Comparison of ENCODE assay signal across 7 cellular contexts in genomic region chr1:161513939-161514338, GRCh38. TPM values are rescaled to one million over a fixed set of nuclear protein-coding genes. Genes with fewer than 3 reads are reported as not detected.
"Had no signal": no experiment of that assay in that cellular context is flagged by ENCODE, and none has a peak within 500 bp of the region (broad histone marks: within the 10 kb centered on the region; RNA-seq: fewer than 3 reads in every experiment).

No MANE protein-coding gene starts in this region.

RNA-seq across cellular contexts. Expression of gene FCGR2A, which starts 8.7 kb away (rescaled TPM):
- total RNA-seq: activated CD4-positive, alpha-beta T cell treated with anti-CD3 and anti-CD28 coated beads for 36 hours; activated naive CD4-positive, alpha-beta T cell treated with anti-CD3 and anti-CD28 coated beads for 36 hours; cardiac muscle cell; neural crest cell had no signal
- polyA plus RNA-seq: cardiac muscle cell had no signal

RNA-seq across cellular contexts. Expression of gene HSPA6, which starts 10.4 kb away (rescaled TPM):
- total RNA-seq: cardiac muscle cell, neural crest cell had no signal
- polyA plus RNA-seq: cardiac muscle cell had no signal

RNA-seq across cellular contexts. Expression of gene FCGR3A, which starts 35.7 kb away (rescaled TPM):
- total RNA-seq: activated CD4-positive, alpha-beta memory T cell treated with anti-CD3 and anti-CD28 coated beads for 36 hours; activated CD4-positive, alpha-beta T cell treated with anti-CD3 and anti-CD28 coated beads for 36 hours; activated T-helper 2 cell treated with anti-CD3 and anti-CD28 coated beads, Interferon-gamma antibody, Interleukin-2, Interleukin-4, amounts not matched to agents 10 μg/mL and 5 μg/mL and 100 μg/mL, durations not matched to agents 14 hours and 24 hours and 36 hours; cardiac muscle cell; neural crest cell had no signal
- polyA plus RNA-seq: cardiac muscle cell, keratinocyte had no signal
